In genomic region chr17:57810740-57811632, GRCh38 we compare ENCODE assay signal across 8 cellular contexts. TPM values are rescaled to one million over a fixed set of nuclear protein-coding genes. Genes with fewer than 3 reads are reported as not detected.
DNase-seq lines count a peak whose midpoint lies in the region; ATAC-seq, FAIRE-seq and TF ChIP-seq lines count a peak whose summit lies in the region.

No MANE protein-coding gene starts in this region.

- H3K27me3 Mint-ChIP-seq in brain: peaks cover 7% of the 10 kb centered on the region

- WGBS in HepG2 (ENCODE audit: low lambda C conversion rate): 20% methylated on average over 30 of the region's 31 CpGs
- WGBS in upper lobe of left lung, 2 donors: 19 to 23% methylated on average over 24 to 31 of the region's 31 CpGs
- 22 to 30% (median 25%) methylated on average over 31 of the region's 31 CpGs for WGBS in small intestine, 3 donors

- H3K4me1 Mint-ChIP-seq in brain: peaks cover 77% of the 10 kb centered on the region

- H3K27ac ChIP-seq in HepG2 (ENCODE audit: extremely low read length, insufficient read depth, low read length) (no peak overlapping the region), upper lobe of left lung (peak overlapping the region in 3 of 4 donors; percentile 41 to 58 (median 53)), small intestine (ENCODE audit: low read depth in 1 of 2, low read length in 1 of 2) (peak overlapping the region in 1 of 2 donors; percentile 33)

- TF ChIP-seq CTCF in brain (conservative IDR thresholded peaks at IDR 0.05) (peak in 1 of 2 experiments; percentile 16), HepG2 (CRISPR knock-in tag; IDR thresholded peaks at IDR 0.05) (no peak), upper lobe of left lung (IDR thresholded peaks at IDR 0.05) (no peak)

- FAIRE-seq in HepG2 (lab: Jason Lieb, UNC): no peak
- no peak for FAIRE-seq in small intestine (lab: Jason Lieb, UNC)

- H3K9ac ChIP-seq in HepG2 (ENCODE audit: insufficient read depth, low read depth, low read length): no peak overlapping the region

- no peaks in the 10 kb centered on the region for H3K36me3 Mint-ChIP-seq in brain

- POLR2A ChIA-PET in HepG2 (lab: Yijun Ruan, JAX): no interaction called here

- H3K4me1 ChIP-seq in HepG2 (ENCODE audit: insufficient read depth, low read length): peaks cover 17% of the 10 kb centered on the region
- peaks cover 8 to 18% (median 14%) of the 10 kb centered on the region in 4 donors for H3K4me1 ChIP-seq in upper lobe of left lung
- H3K4me1 ChIP-seq in small intestine (ENCODE audit: control insufficient read depth in 2 of 2, insufficient read depth in 1 of 2, low read depth in 1 of 2, low read length in 1 of 2): no peaks in the 10 kb centered on the region

- TF ChIP-seq EP300 in HepG2 (IDR thresholded peaks at IDR 0.05; ENCODE audit: low read depth in 2 of 2, low read length in 2 of 2) (no peak), HepG2 (CRISPR knock-in tag; IDR thresholded peaks at IDR 0.05; ENCODE audit: borderline replicate concordance) (no peak), upper lobe of left lung (IDR thresholded peaks at IDR 0.05) (no peak)

- H2AFZ ChIP-seq in HepG2 (ENCODE audit: low read length): no peak overlapping the region

- peak; percentile 78 for ATAC-seq in HepG2
- ATAC-seq in upper lobe of left lung (ENCODE audit: low FRiP score in 2 of 2): peak in 1 of 2 donors; percentile 65
- ATAC-seq in HG03521 (IDR thresholded peaks at IDR 0.05; ENCODE audit: unreplicated experiment): no peak

- H3K4me2 ChIP-seq in HepG2 (ENCODE audit: low read depth, low read length): peak overlapping the region; percentile 79

- TF ChIP-seq POLR2A in HepG2 (IDR thresholded peaks at IDR 0.05; ENCODE audit: insufficient read depth in 1 of 2, low read depth in 2 of 2, low read length in 2 of 2): no peak
- no peak for TF ChIP-seq POLR2A in upper lobe of left lung (IDR thresholded peaks at IDR 0.05)

- H3K9me3 ChIP-seq in HepG2 (ENCODE audit: low read length) (no peaks in the 10 kb centered on the region), upper lobe of left lung (no peaks in the 10 kb centered on the region), small intestine (ENCODE audit: control insufficient read depth, low read depth) (no peaks in the 10 kb centered on the region)

- BruUV-seq in HepG2 (replicated peaks; lab: Mats Ljungman, UMichigan): no TSS peak

- peak; percentile 53 for DNase-seq in DMS153 (lab: John Stamatoyannopoulos, UW)
- peak; percentile 72 for DNase-seq in NCI-H2029 treated with DMSO at 0.1 percent for 48 hours (lab: John Stamatoyannopoulos, UW)
- peak; percentile 25 for DNase-seq in HepG2 (ENCODE audit: low spot score)
- peak in 1 of 2 donors; percentile 73 for DNase-seq in upper lobe of left lung
- DNase-seq in HuH-7 (ENCODE audit: low spot score): no peak
- DNase-seq in small intestine: no peak

- H3K27ac Mint-ChIP-seq in brain: peak overlapping the region; percentile 91 to 98 (median 94)

- in situ Hi-C loops in HepG2 (cut with HindIII; ENCODE audit: extremely low pct_ligation_motif_present, low pct_unique_long_range_greater_than_20kb): no loop called here

- H3K4me3 Mint-ChIP-seq in brain: peak overlapping the region; percentile 46 to 73 (median 66)

- no peaks in the 10 kb centered on the region for H4K20me1 ChIP-seq in HepG2 (ENCODE audit: insufficient read depth, low read length)

- H3K4me3 ChIP-seq in HepG2 (replicated peaks in 1 of 3; ENCODE audit: insufficient read depth in 1 of 3, low read depth in 2 of 3, low read length in 3 of 3): peak overlapping the region; percentile 8 to 63 (median 28); a peak in 5 of 6 replicates
- peak overlapping the region in 3 of 4 donors; percentile 13 to 26 (median 15) for H3K4me3 ChIP-seq in upper lobe of left lung
- H3K4me3 ChIP-seq in small intestine (ENCODE audit: low read depth in 1 of 2, low read length in 2 of 2): no peak overlapping the region

- CTCF ChIA-PET in HepG2 (lab: Yijun Ruan, JAX; ENCODE audit: low intra/inter-chr PET ratio, low total read pairs): no interaction called here

- TF ChIP-seq RAD21 in HepG2 (CRISPR knock-in tag; IDR thresholded peaks at IDR 0.05): no peak

- H3K36me3 ChIP-seq in HepG2 (replicated peaks in 1 of 2; ENCODE audit: control insufficient read depth in 1 of 2, insufficient read depth in 2 of 2, low read length in 2 of 2) (no peaks in the 10 kb centered on the region), upper lobe of left lung (no peaks in the 10 kb centered on the region), small intestine (ENCODE audit: control insufficient read depth in 2 of 2, insufficient read depth in 2 of 2, low read length in 2 of 2) (no peaks in the 10 kb centered on the region)

- H3K27me3 ChIP-seq in HepG2 (ENCODE audit: control insufficient read depth in 1 of 2, insufficient read depth in 2 of 2, low read length in 2 of 2) (peaks cover 5 to 29% of the 10 kb centered on the region in 2 experiments; a peak in 4 of 5 replicates), upper lobe of left lung (no peaks in the 10 kb centered on the region), small intestine (ENCODE audit: control insufficient read depth in 2 of 2, insufficient read depth in 2 of 2, low read length in 2 of 2) (no peaks in the 10 kb centered on the region)

- H3K9me3 Mint-ChIP-seq in brain: peaks cover 0 to 6% (median 4%) of the 10 kb centered on the region in 5 experiments

- no peaks in the 10 kb centered on the region for H3K79me2 ChIP-seq in HepG2 (ENCODE audit: insufficient read depth, low read length)

- intact Hi-C loops in HepG2 (cut with micrococcal nuclease; ENCODE audit: unreplicated experiment): no loop called here

TF ChIP-seq in HepG2, 621 proteins besides CTCF, POLR2A, EP300 and RAD21 (continues in another document):
- TF ChIP-seq NR2F1 (CRISPR knock-in tag; IDR thresholded peaks at IDR 0.05) (no peak), NR0B2 (CRISPR knock-in tag; IDR thresholded peaks at IDR 0.05) (peak; percentile 39; the same call in 1 of the 2 replicates), CERS6 (CRISPR knock-in tag; IDR thresholded peaks at IDR 0.05) (no peak), ZNF850 (CRISPR knock-in tag; conservative IDR thresholded peaks at IDR 0.05) (no peak), ERF (CRISPR knock-in tag; IDR thresholded peaks at IDR 0.05) (0 out of 2 replicates have a peak, but pooled peaks have one; percentile 12), XRCC5 (optimal IDR thresholded peaks at IDR 0.05; ENCODE audit: low read length) (peak; percentile 31), SNAPC2 (CRISPR knock-in tag; IDR thresholded peaks at IDR 0.05) (no peak)

RNA-seq across cellular contexts. Expression of gene MRPS23, which starts 38.9 kb away (rescaled TPM):
- polyA plus RNA-seq in brain (ENCODE audit: insufficient read depth, low read depth, low replicate concordance): 58.5 TPM
- 181 and 283 TPM in 2 replicates for total RNA-seq in HepG2 (2016; rRNA removed; fragmentation: Illumina TruSeq; extraction: Trizol)
- total RNA-seq in HepG2 (2016; cell fraction: cytosol; rRNA removed; fragmentation: Illumina TruSeq; extraction: Trizol; ENCODE audit: low read depth): 33.9 and 36.7 TPM in 2 replicates
- 189 and 325 TPM in 2 replicates for total RNA-seq in HepG2 (2016; cell fraction: insoluble cytoplasmic fraction; rRNA removed; fragmentation: Illumina TruSeq; extraction: Trizol)
- 47.2 and 48.2 TPM in 2 replicates for total RNA-seq in HepG2 (2016; cell fraction: membrane; rRNA removed; fragmentation: Illumina TruSeq; extraction: Trizol)
- total RNA-seq in HepG2 (2016; cell fraction: nucleus; rRNA removed; fragmentation: Illumina TruSeq; extraction: Trizol): 63.9 and 73.7 TPM in 2 replicates
- polyA plus RNA-seq in HepG2 (2011; rRNA removed): 61.6 and 63.2 TPM in 2 replicates
- polyA plus RNA-seq in HepG2 (2011; cell fraction: cytosol; rRNA removed): 68.3 and 71.0 TPM in 2 replicates
- 11.6 and 14.2 TPM in 2 replicates for polyA plus RNA-seq in HepG2 (2011; cell fraction: nucleus; rRNA removed)
- 78.3 and 78.8 TPM in 2 replicates for polyA plus RNA-seq in HepG2 (2012)
- 26.6 and 30.8 TPM in 2 replicates for polyA plus RNA-seq in HepG2 (2016; cell fraction: cytosol; fragmentation: Illumina TruSeq; extraction: Trizol; ENCODE audit: low read depth)
- polyA plus RNA-seq in HepG2 (2016; cell fraction: insoluble cytoplasmic fraction; fragmentation: Illumina TruSeq; extraction: Trizol; ENCODE audit: low read depth): 249 and 259 TPM in 2 replicates
- 32.0 and 32.5 TPM in 2 replicates for polyA plus RNA-seq in HepG2 (2016; cell fraction: membrane; fragmentation: Illumina TruSeq; extraction: Trizol; ENCODE audit: low read depth)
- 75.9 and 84.0 TPM in 2 replicates for polyA plus RNA-seq in HepG2 (2016; cell fraction: nucleus; fragmentation: Illumina TruSeq; extraction: Trizol; ENCODE audit: insufficient read depth, low read depth)
- polyA minus RNA-seq in HepG2 (2011; rRNA and poly(A)+ RNA removed; ENCODE audit: low replicate concordance): 47.3 and 53.2 TPM in 2 replicates
- 28.0 and 33.9 TPM in 2 replicates for polyA minus RNA-seq in HepG2 (2011; cell fraction: cytosol; rRNA and poly(A)+ RNA removed)
- polyA minus RNA-seq in HepG2 (2011; cell fraction: nucleus; rRNA and poly(A)+ RNA removed): 17.3 and 18.9 TPM in 2 replicates
- total RNA-seq in upper lobe of left lung: 10 to 100 TPM; 11.4 to 50.6 (median 19.1) TPM
- 10 to 100 TPM; 15.4 to 49.8 (median 15.9) TPM for polyA plus RNA-seq in small intestine

Comparison
In these comparisons a context has a peak if more than half of its experiments do, and no peak if none do; other contexts are left out.
1. DNase-seq: peak in DMS153 (single experiment), NCI-H2029 treated with DMSO at 0.1 percent for 48 hours (single experiment) and HepG2 (single experiment); none in HuH-7 (single experiment) and small intestine (single experiment).
2. H3K4me3 ChIP-seq: peak in HepG2 (3 of 3) and upper lobe of left lung (3 of 4); none in small intestine (0 of 2).